In the genomic region with DNA sequence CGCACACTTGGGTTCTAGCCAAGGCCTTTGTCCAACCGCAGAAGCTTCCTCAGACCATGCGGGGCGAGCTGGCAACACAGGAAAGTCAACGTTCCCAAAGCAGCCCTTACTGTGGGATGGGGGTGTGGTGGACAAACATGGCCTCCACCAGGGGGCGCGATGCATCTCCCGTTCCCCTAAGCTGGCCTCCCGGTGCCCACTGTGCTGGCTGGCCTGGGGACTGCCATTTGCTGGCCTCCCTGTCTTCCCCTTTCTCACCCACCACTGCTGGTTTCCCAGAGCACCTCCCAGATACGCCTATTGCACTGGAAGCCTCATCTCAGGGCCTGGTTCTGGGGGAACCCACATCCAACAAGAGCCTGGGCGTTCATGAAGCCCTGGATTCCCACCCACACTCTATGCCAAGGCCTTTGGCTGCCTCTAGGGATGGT, we compare ENCODE assay signal across 8 cellular contexts.
DNase-seq lines count a peak whose midpoint lies in the region; ATAC-seq and TF ChIP-seq lines count a peak whose summit lies in the region.

No MANE protein-coding gene starts in this region.

- in situ Hi-C loops in brain microvascular endothelial cell (cut with HindIII; ENCODE audit: low pct_ligation_motif_present, low sequenced_read_pairs), result no loop called here

- no peaks in the 10 kb centered on the region for H3K36me3 ChIP-seq in RWPE2 (ENCODE audit: low read depth)
- H3K36me3 ChIP-seq in brain microvascular endothelial cell (replicated peaks), result no peaks in the 10 kb centered on the region
- no peaks in the 10 kb centered on the region for H3K36me3 ChIP-seq in lung (ENCODE audit: control insufficient read depth in 2 of 2, insufficient read depth in 2 of 2, low read length in 2 of 2)

- H3K4me3 ChIP-seq in RWPE2 (ENCODE audit: severe bottlenecking) (no peak overlapping the region), brain microvascular endothelial cell (ENCODE audit: low read depth, low read length) (no peak overlapping the region), lung (no peak overlapping the region)

- WGBS in lung, 2 donors, result 20 to 29% methylated on average over 11 of the region's 11 CpGs

- H3K4me1 ChIP-seq in RWPE2 (ENCODE audit: insufficient read depth, poor library complexity, severe bottlenecking) (no peaks in the 10 kb centered on the region), lung (ENCODE audit: control insufficient read depth in 2 of 2, insufficient read depth in 2 of 2, low read length in 2 of 2) (peaks cover 0 to 13% of the 10 kb centered on the region in 2 donors)

- peak; percentile 29 to 54 for DNase-seq in activated CD4-positive, alpha-beta T cell treated with anti-CD3 and anti-CD28 coated beads for 24 hours (ENCODE audit: low read depth in 2 of 2)
- no peak for DNase-seq in activated CD4-positive, alpha-beta T cell treated with anti-CD3 and anti-CD28 coated beads for 1 hour
- DNase-seq in RWPE2 (ENCODE audit: low spot score) (peak; percentile 55), brain microvascular endothelial cell (peak; percentile 2), lung (ENCODE audit: low spot score) (no peak), NCI-H446 treated with DMSO at 0.1 percent for 48 hours (lab: John Stamatoyannopoulos, UW) (no peak)

- ATAC-seq in RWPE2 (ENCODE audit: low read depth) (0 out of 3 replicates have a peak, but pooled peaks have one; percentile 41), lung (ENCODE audit: insufficient read depth, low FRiP score) (no peak), HG03521 (IDR thresholded peaks at IDR 0.05; ENCODE audit: unreplicated experiment) (no peak), HG03565 (IDR thresholded peaks at IDR 0.05; ENCODE audit: unreplicated experiment) (no peak)

- H3K27ac ChIP-seq in RWPE2 (ENCODE audit: poor library complexity, severe bottlenecking) (no peak overlapping the region), brain microvascular endothelial cell (no peak overlapping the region), lung (ENCODE audit: low read depth in 1 of 2, low read length in 1 of 2) (no peak overlapping the region)

- TF ChIP-seq CTCF in RWPE2 (IDR thresholded peaks at IDR 0.05; ENCODE audit: poor library complexity, severe bottlenecking), result peak; percentile 34
- TF ChIP-seq CTCF in brain microvascular endothelial cell (IDR thresholded peaks at IDR 0.05; ENCODE audit: low read depth, low read length, missing control alignments), result peak; percentile 75
- TF ChIP-seq CTCF in lung (IDR thresholded peaks at IDR 0.05; ENCODE audit: control extremely low read depth, extremely low read depth), result peak; percentile 18

- H3K9me3 ChIP-seq in RWPE2 (ENCODE audit: severe bottlenecking) (no peaks in the 10 kb centered on the region), lung (ENCODE audit: control insufficient read depth in 2 of 2, insufficient read depth in 1 of 2, low read length in 1 of 2) (peaks cover 0 to 3% of the 10 kb centered on the region in 2 donors)

- H3K27me3 ChIP-seq in RWPE2 (ENCODE audit: insufficient read depth, poor library complexity, severe bottlenecking) (peaks cover 74% of the 10 kb centered on the region), brain microvascular endothelial cell (replicated peaks) (peaks cover 7% of the 10 kb centered on the region), lung (ENCODE audit: control insufficient read depth, insufficient read depth) (no peaks in the 10 kb centered on the region)

Comparison
In these comparisons a context has a peak if more than half of its experiments do, and no peak if none do; other contexts are left out.
1. DNase-seq: peak in activated CD4-positive, alpha-beta T cell treated with anti-CD3 and anti-CD28 coated beads for 24 hours (2 of 2), RWPE2 (single experiment) and brain microvascular endothelial cell (single experiment); none in activated CD4-positive, alpha-beta T cell treated with anti-CD3 and anti-CD28 coated beads for 1 hour (single experiment), lung (single experiment) and NCI-H446 treated with DMSO at 0.1 percent for 48 hours (single experiment).
2. CTCF ChIP-seq: peak in every context shown above with its lines; median percentile 75 in brain microvascular endothelial cell; 34 in RWPE2; 18 in lung.